ENCODE assay signal across 1 cellular context in genomic region chr17:61250335-61250890, GRCh38.
TF ChIP-seq lines count a peak whose summit lies in the region.

No MANE protein-coding gene starts in this region.

TF ChIP-seq in SK-N-SH, 30 proteins besides CTCF, POLR2A, EP300 and RAD21 (continued from another document):
- TF ChIP-seq FOXM1 (IDR thresholded peaks at IDR 0.05; ENCODE audit: low read depth) (peak; percentile 95), CHD2 (IDR thresholded peaks at IDR 0.05; ENCODE audit: low read length, partially characterized antibody) (no peak), TCF12 (IDR thresholded peaks at IDR 0.05) (peak; percentile 99), FOXJ3 (CRISPR knock-in tag; IDR thresholded peaks at IDR 0.05) (no peak), TAF1 (IDR thresholded peaks at IDR 0.05; ENCODE audit: borderline replicate concordance, low read depth, low read length) (peak; percentile 35; the same call in 1 of the 2 replicates), FOSL2 (IDR thresholded peaks at IDR 0.05; ENCODE audit: borderline replicate concordance, low read depth) (peak; percentile 95), RCOR1 (IDR thresholded peaks at IDR 0.05; ENCODE audit: low read length) (no peak), RFX5 (IDR thresholded peaks at IDR 0.05; ENCODE audit: low read length) (no peak), GATA2 (CRISPR knock-in tag; IDR thresholded peaks at IDR 0.05) (peak; percentile 28; the same call in 1 of the 2 replicates), GABPA (IDR thresholded peaks at IDR 0.05; ENCODE audit: low read depth) (no peak; the same call in 1 of the 2 replicates), TEAD4 (IDR thresholded peaks at IDR 0.05; ENCODE audit: borderline replicate concordance, insufficient read depth) (peak; percentile 90), YY1 (IDR thresholded peaks at IDR 0.05; ENCODE audit: low read depth) (no peak; the same call in 1 of the 2 replicates), MAX (IDR thresholded peaks at IDR 0.05; ENCODE audit: low read depth) (peak; percentile 20; the same call in 1 of the 2 replicates), NRF1 (IDR thresholded peaks at IDR 0.05; ENCODE audit: low read depth, low read length) (no peak), EZH2phosphoT487 (IDR thresholded peaks at IDR 0.05; ENCODE audit: borderline replicate concordance, low read depth) (no peak), MXI1 (IDR thresholded peaks at IDR 0.05; ENCODE audit: low read depth, low read length) (no peak), SMC3 (IDR thresholded peaks at IDR 0.05; ENCODE audit: low read depth, low read length) (no peak)
- TF ChIP-seq, protein P1, sequence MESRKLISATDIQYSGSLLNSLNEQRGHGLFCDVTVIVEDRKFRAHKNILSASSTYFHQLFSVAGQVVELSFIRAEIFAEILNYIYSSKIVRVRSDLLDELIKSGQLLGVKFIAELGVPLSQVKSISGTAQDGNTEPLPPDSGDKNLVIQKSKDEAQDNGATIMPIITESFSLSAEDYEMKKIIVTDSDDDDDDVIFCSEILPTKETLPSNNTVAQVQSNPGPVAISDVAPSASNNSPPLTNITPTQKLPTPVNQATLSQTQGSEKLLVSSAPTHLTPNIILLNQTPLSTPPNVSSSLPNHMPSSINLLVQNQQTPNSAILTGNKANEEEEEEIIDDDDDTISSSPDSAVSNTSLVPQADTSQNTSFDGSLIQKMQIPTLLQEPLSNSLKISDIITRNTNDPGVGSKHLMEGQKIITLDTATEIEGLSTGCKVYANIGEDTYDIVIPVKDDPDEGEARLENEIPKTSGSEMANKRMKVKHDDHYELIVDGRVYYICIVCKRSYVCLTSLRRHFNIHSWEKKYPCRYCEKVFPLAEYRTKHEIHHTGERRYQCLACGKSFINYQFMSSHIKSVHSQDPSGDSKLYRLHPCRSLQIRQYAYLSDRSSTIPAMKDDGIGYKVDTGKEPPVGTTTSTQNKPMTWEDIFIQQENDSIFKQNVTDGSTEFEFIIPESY (IDR thresholded peaks at IDR 0.05; ENCODE audit: borderline replicate concordance, low read depth) = peak; percentile 56; the same call in 1 of the 2 replicates
- TF ChIP-seq, protein P2, sequence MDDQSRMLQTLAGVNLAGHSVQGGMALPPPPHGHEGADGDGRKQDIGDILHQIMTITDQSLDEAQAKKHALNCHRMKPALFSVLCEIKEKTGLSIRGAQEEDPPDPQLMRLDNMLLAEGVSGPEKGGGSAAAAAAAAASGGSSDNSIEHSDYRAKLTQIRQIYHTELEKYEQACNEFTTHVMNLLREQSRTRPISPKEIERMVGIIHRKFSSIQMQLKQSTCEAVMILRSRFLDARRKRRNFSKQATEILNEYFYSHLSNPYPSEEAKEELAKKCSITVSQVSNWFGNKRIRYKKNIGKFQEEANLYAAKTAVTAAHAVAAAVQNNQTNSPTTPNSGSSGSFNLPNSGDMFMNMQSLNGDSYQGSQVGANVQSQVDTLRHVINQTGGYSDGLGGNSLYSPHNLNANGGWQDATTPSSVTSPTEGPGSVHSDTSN (IDR thresholded peaks at IDR 0.05) = peak; percentile 95
TF ChIP-seq in SK-N-SH: peak in this region for 15.
